ENCODE assay signal across 8 cellular contexts in genomic region chr17:17237026-17237799, GRCh38. TPM values are rescaled to one million over a fixed set of nuclear protein-coding genes. Genes with fewer than 3 reads are reported as not detected.
DNase-seq lines count a peak whose midpoint lies in the region; ATAC-seq lines count a peak whose summit lies in the region.

FLCN (minus strand) TSS chr17:17237168; CDS start chr17:17228137, 9,031 bp downstream.

- H3K4me3 Mint-ChIP-seq in activated CD4-positive, alpha-beta T cell treated with anti-CD3 and anti-CD28 coated beads, Interleukin-2, amount 10 ng/mL, durations not matched to agents 7 days and 5 days, result peak within 1 kb of the TSS; percentile 88

- peak within 1 kb of the TSS; percentile 100 for H3K27ac ChIP-seq in BLaER1

- CTCF ChIA-PET in activated CD4-positive, alpha-beta T cell treated with anti-CD3 and anti-CD28 coated beads, Interleukin-2, amount 10 ng/mL, durations not matched to agents 7 days and 5 days (lab: Charles Lee), result interaction anchor here (0.6 to 2.5 kb wide), 6 partner anchors 30 to 600 kb away, joined by 3 to 6 read pairs (median 4); no protein-coding TSS in a partner anchor

- POLR2A ChIA-PET in activated CD4-positive, alpha-beta T cell treated with anti-CD3 and anti-CD28 coated beads, Interleukin-2, amount 10 ng/mL, durations not matched to agents 7 days and 5 days (lab: Charles Lee), result interaction anchor here (0.6 to 0.7 kb wide), 3 partner anchors 17 to 445 kb away, joined by 3 to 6 read pairs (median 3); no protein-coding TSS in a partner anchor

- peak within 1 kb of the TSS; percentile 99 for H3K9ac ChIP-seq in BLaER1

- peaks cover 9% of the 10 kb centered on the region for H3K36me3 Mint-ChIP-seq in activated CD4-positive, alpha-beta T cell treated with anti-CD3 and anti-CD28 coated beads, Interleukin-2, amount 10 ng/mL, durations not matched to agents 7 days and 5 days (ENCODE audit: low read depth)

- no peaks in the 10 kb centered on the region for H3K9me3 ChIP-seq in BLaER1

- no peaks in the 10 kb centered on the region for H3K27me3 Mint-ChIP-seq in activated CD4-positive, alpha-beta T cell treated with anti-CD3 and anti-CD28 coated beads, Interleukin-2, amount 10 ng/mL, durations not matched to agents 7 days and 5 days

- H3K9me3 Mint-ChIP-seq in activated CD4-positive, alpha-beta T cell treated with anti-CD3 and anti-CD28 coated beads, Interleukin-2, amount 10 ng/mL, durations not matched to agents 7 days and 5 days, result no peaks in the 10 kb centered on the region

- H3K4me2 ChIP-seq in BLaER1, result peak within 1 kb of the TSS; percentile 93

- H3K27ac Mint-ChIP-seq in activated CD4-positive, alpha-beta T cell treated with anti-CD3 and anti-CD28 coated beads, Interleukin-2, amount 10 ng/mL, durations not matched to agents 7 days and 5 days, result peak within 1 kb of the TSS; percentile 97

- H3K36me3 ChIP-seq in BLaER1, result peaks cover 14% of the 10 kb centered on the region

- peak; percentile 56 for ATAC-seq in HG03457 (IDR thresholded peaks at IDR 0.05; ENCODE audit: unreplicated experiment)

- DNase-seq in GM19240 (ENCODE audit: insufficient read length, low spot score) (peak; percentile 84), NCI-H526 (lab: John Stamatoyannopoulos, UW) (peak; percentile 48 to 82), cortex of kidney (lab: John Stamatoyannopoulos, UW) (peak; percentile 58), left kidney (ENCODE audit: low read depth, low spot score) (peak; percentile 95)
- DNase-seq in activated CD4-positive, alpha-beta T cell treated with anti-CD3 and anti-CD28 coated beads, Interleukin-2, amount 10 ng/mL, durations not matched to agents 7 days and 5 days, result peak; percentile 91
- DNase-seq in stimulated activated CD4-positive, alpha-beta T cell treated with anti-CD3 and anti-CD28 coated beads, Interleukin-1b, Interleukin-23, amount 100 ng/mL, for 48 hours, result peak; percentile 87

- H3K4me1 Mint-ChIP-seq in activated CD4-positive, alpha-beta T cell treated with anti-CD3 and anti-CD28 coated beads, Interleukin-2, amount 10 ng/mL, durations not matched to agents 7 days and 5 days, result peaks cover 44% of the 10 kb centered on the region

- H3K4me3 ChIP-seq in BLaER1, result peak within 1 kb of the TSS; percentile 91

- H3K27me3 ChIP-seq in BLaER1, result no peaks in the 10 kb centered on the region

- peaks cover 38% of the 10 kb centered on the region for H3K4me1 ChIP-seq in BLaER1

- H4K20me1 ChIP-seq in BLaER1, result peaks cover 38% of the 10 kb centered on the region

RNA-seq across cellular contexts. Expression of gene FLCN, which starts in this region (rescaled TPM):
- 10 to 100 TPM; 39.4 to 48.0 TPM for total RNA-seq in activated CD4-positive, alpha-beta T cell treated with anti-CD3 and anti-CD28 coated beads, Interleukin-2, amount 10 ng/mL, durations not matched to agents 7 days and 5 days

Comparison
In these comparisons a context has a peak if more than half of its experiments do, and no peak if none do; other contexts are left out.
1. Peak in every context shown above with its lines: DNase-seq, ATAC-seq, H3K4me3 ChIP-seq and H3K27ac ChIP-seq.